In genomic region chr2:202635441-202636296, GRCh38 we compare ENCODE assay signal across 8 cellular contexts.
DNase-seq lines count a peak whose midpoint lies in the region; ATAC-seq lines count a peak whose summit lies in the region.

No MANE protein-coding gene starts in this region.

- H3K27ac Mint-ChIP-seq in memory B cell, result peak overlapping the region; percentile 97

- peaks cover 11% of the 10 kb centered on the region for H3K36me3 Mint-ChIP-seq in memory B cell

- DNase-seq in COLO668 (lab: John Stamatoyannopoulos, UW; ENCODE audit: unreplicated experiment), result peak; percentile 93
- DNase-seq in NCI-H82 (lab: John Stamatoyannopoulos, UW), result peak; percentile 94
- peak; percentile 93 for DNase-seq in activated CD8-positive, alpha-beta memory T cell treated with anti-CD3 and anti-CD28 coated beads for 24 hours
- peak; percentile 80 for DNase-seq in effector CD8-positive, alpha-beta T cell (lab: John Stamatoyannopoulos, UW)
- DNase-seq in memory B cell (ENCODE audit: low spot score in 2 of 2), result peak; percentile 69 to 73
- DNase-seq in stimulated activated CD8-positive, alpha-beta memory T cell treated with anti-CD3 and anti-CD28 coated beads, Interleukin-15, amount 100 ng/mL, for 1 hour (ENCODE audit: low read depth), result peak; percentile 67

- peaks cover 34% of the 10 kb centered on the region for H3K4me1 Mint-ChIP-seq in memory B cell

- no peaks in the 10 kb centered on the region for H3K27me3 Mint-ChIP-seq in memory B cell

- peak; percentile 59 for ATAC-seq in GM19455 (IDR thresholded peaks at IDR 0.05; ENCODE audit: unreplicated experiment)
- peak; percentile 39 for ATAC-seq in HG03575 (IDR thresholded peaks at IDR 0.05; ENCODE audit: extremely low read depth, insufficient number of reproducible peaks, low FRiP score, unreplicated experiment)
- ATAC-seq in memory B cell (ENCODE audit: low read depth), result peak; percentile 54

- no peaks in the 10 kb centered on the region for H3K9me3 Mint-ChIP-seq in memory B cell

- H3K4me3 Mint-ChIP-seq in memory B cell, result peak overlapping the region; percentile 97

Comparison
In these comparisons a context has a peak if more than half of its experiments do, and no peak if none do; other contexts are left out.
1. Peak in every context shown above with its lines: DNase-seq and ATAC-seq.